In the genomic region with DNA sequence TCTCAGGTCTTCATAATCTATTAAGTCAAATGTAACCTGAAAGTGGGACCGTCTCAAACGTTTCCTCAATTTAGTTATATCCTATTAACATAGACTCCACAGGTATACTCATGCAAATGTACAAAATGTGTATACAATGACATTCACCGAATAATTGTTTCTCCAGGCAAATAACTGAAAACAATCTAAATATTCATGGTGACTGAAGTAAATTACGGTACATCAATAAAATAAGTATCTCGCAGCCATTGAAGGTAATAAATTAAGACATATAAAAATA, we compare ENCODE assay signal across 1 cellular context.
TF ChIP-seq lines count a peak whose summit lies in the region.

No MANE protein-coding gene starts in this region.

TF ChIP-seq in GM12878, 131 proteins besides CTCF, POLR2A, EP300 and RAD21:
- no peak for TF ChIP-seq POU2F2 (IDR thresholded peaks at IDR 0.05; ENCODE audit: borderline replicate concordance, low read depth, low read length)
